8 cellular contexts compared by ENCODE assay signal in the genomic region with DNA sequence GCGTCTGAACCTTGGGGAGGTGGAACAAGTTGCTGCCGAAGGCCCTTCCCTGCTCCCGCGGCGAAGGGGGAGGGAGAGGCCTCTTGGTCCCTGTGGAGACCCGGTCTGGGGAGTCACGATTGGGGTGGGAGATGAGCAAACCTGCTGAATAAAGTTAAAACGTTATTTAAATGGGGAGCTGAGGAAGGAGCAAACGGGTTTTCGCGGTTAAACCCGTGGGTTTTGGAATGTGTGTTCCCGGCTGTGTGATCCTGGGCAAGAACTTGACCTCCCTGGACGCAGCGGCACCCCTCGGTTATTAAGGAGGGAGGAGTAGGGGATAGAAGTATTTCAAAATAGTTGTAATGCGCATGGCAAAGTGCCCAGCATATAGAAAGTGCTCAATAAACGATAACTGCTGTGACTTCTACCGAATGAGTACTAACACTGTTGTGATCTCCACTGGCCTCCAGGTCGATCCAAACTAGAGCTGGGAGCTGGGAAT. TPM values are rescaled to one million over a fixed set of nuclear protein-coding genes. Genes with fewer than 3 reads are reported as not detected.
A peak's percentile ranks its signal among the peaks of the same experiment; 100 is the strongest.
DNase-seq lines count a peak whose midpoint lies in the region; ATAC-seq and TF ChIP-seq lines count a peak whose summit lies in the region.

No MANE protein-coding gene starts in this region.

- no peak for DNase-seq in GM23338 (ENCODE audit: low spot score)
- no peak for DNase-seq in T-helper 17 cell
- no peak for DNase-seq in NCI-H345 treated with DMSO at 0.1 percent for 48 hours (lab: John Stamatoyannopoulos, UW; ENCODE audit: unreplicated experiment)

- H3K9me2 ChIP-seq in GM23338 (ENCODE audit: insufficient read depth): no peaks in the 10 kb centered on the region

- H4K20me1 ChIP-seq in GM23338 (replicated peaks; ENCODE audit: insufficient read depth): no peaks in the 10 kb centered on the region

- H3K9me3 ChIP-seq in T-helper 17 cell (ENCODE audit: control insufficient read depth, low read length, poor library complexity, severe bottlenecking) (no peaks in the 10 kb centered on the region), gastroesophageal sphincter (no peaks in the 10 kb centered on the region), skeletal muscle satellite cell (replicated peaks; ENCODE audit: low read length) (no peaks in the 10 kb centered on the region)

- H3K27me3 Mint-ChIP-seq in GM23338 (ENCODE audit: insufficient read depth, low read depth, poor library complexity): peaks cover 73% of the 10 kb centered on the region
- H3K27me3 Mint-ChIP-seq in T-helper 17 cell: peaks cover 29% of the 10 kb centered on the region

- H3K4me3 ChIP-seq in GM23338 (peak overlapping the region; percentile 65), gastroesophageal sphincter (peak overlapping the region; percentile 35 to 56), skeletal muscle satellite cell (ENCODE audit: low read length) (peak overlapping the region; percentile 69)

- H3K4me2 ChIP-seq in GM23338 (peak overlapping the region; percentile 87), skeletal muscle satellite cell (ENCODE audit: low read length) (peak overlapping the region; percentile 95)

- WGBS in gastroesophageal sphincter (ENCODE audit: low coverage in 1 of 2), 2 donors: 38 to 40% methylated on average over 11 to 14 of the region's 20 CpGs

- TF ChIP-seq POLR2A in gastroesophageal sphincter (IDR thresholded peaks at IDR 0.05): no peak

- no peak overlapping the region for H3K27ac ChIP-seq in GM23338 (ENCODE audit: low read depth)
- H3K27ac ChIP-seq in gastroesophageal sphincter: peak overlapping the region in 3 of 4 donors; percentile 56 to 78 (median 60)

- peaks cover 3% of the 10 kb centered on the region; the same call in 1 of the 3 replicates for H3K9me3 Mint-ChIP-seq in GM23338

- TF ChIP-seq CTCF in GM23338 (conservative IDR thresholded peaks at IDR 0.05; ENCODE audit: low read depth in 2 of 2) (no peak), gastroesophageal sphincter (IDR thresholded peaks at IDR 0.05) (no peak)

- no peak overlapping the region for H3K27ac Mint-ChIP-seq in GM23338
- peak overlapping the region; percentile 6 for H3K27ac Mint-ChIP-seq in T-helper 17 cell

- ATAC-seq in GM23338 (no peak), T-helper 17 cell (no peak), gastroesophageal sphincter (no peak), GM18502 (IDR thresholded peaks at IDR 0.05; ENCODE audit: poor library complexity, unreplicated experiment) (no peak), HG02852 (IDR thresholded peaks at IDR 0.05; ENCODE audit: unreplicated experiment) (no peak), GM18517 (IDR thresholded peaks at IDR 0.05; ENCODE audit: unreplicated experiment) (no peak)

- H3K36me3 ChIP-seq in GM23338 (ENCODE audit: insufficient read depth): no peaks in the 10 kb centered on the region
- H3K36me3 ChIP-seq in gastroesophageal sphincter: no peaks in the 10 kb centered on the region
- H3K36me3 ChIP-seq in skeletal muscle satellite cell (ENCODE audit: insufficient read depth, low read length): no peaks in the 10 kb centered on the region

- H2AFZ ChIP-seq in GM23338: peak overlapping the region; percentile 88; the same call in 1 of the 2 replicates

- H3K4me1 Mint-ChIP-seq in GM23338 (peaks cover 48% of the 10 kb centered on the region), T-helper 17 cell (peaks cover 15% of the 10 kb centered on the region)

- H3K4me1 ChIP-seq in GM23338 (ENCODE audit: insufficient read depth) (peaks cover 41% of the 10 kb centered on the region), gastroesophageal sphincter (peaks cover 0 to 33% (median 10%) of the 10 kb centered on the region in 3 donors), skeletal muscle satellite cell (ENCODE audit: control insufficient read depth, insufficient read depth, low read length) (peaks cover 20% of the 10 kb centered on the region)

- H3K27me3 ChIP-seq in GM23338 (ENCODE audit: insufficient read depth): peaks cover 93% of the 10 kb centered on the region
- H3K27me3 ChIP-seq in gastroesophageal sphincter: peaks cover 19% of the 10 kb centered on the region
- peaks cover 29% of the 10 kb centered on the region for H3K27me3 ChIP-seq in skeletal muscle satellite cell (ENCODE audit: control insufficient read depth, insufficient read depth, low read length)

- H3K79me2 ChIP-seq in GM23338 (replicated peaks; ENCODE audit: insufficient read depth): no peaks in the 10 kb centered on the region

- peaks cover 9% of the 10 kb centered on the region; the same call in 1 of the 2 replicates for H3F3A ChIP-seq in GM23338 (replicated peaks; ENCODE audit: low read depth)

- H3K36me3 Mint-ChIP-seq in GM23338 (ENCODE audit: low read depth): no peaks in the 10 kb centered on the region
- no peaks in the 10 kb centered on the region for H3K36me3 Mint-ChIP-seq in T-helper 17 cell (ENCODE audit: low read depth)

- peak overlapping the region; percentile 73 for H3K4me3 Mint-ChIP-seq in GM23338
- H3K4me3 Mint-ChIP-seq in T-helper 17 cell: peak overlapping the region; percentile 65

- TF ChIP-seq EP300 in gastroesophageal sphincter (IDR thresholded peaks at IDR 0.05): no peak

- no peak overlapping the region for H3K9ac ChIP-seq in skeletal muscle satellite cell (ENCODE audit: low read depth, low read length)

TF ChIP-seq in GM23338, 12 proteins besides CTCF, POLR2A, EP300 and RAD21:
- TF ChIP-seq STAT1 (IDR thresholded peaks at IDR 0.05; ENCODE audit: unreplicated experiment) (no peak), EZH2 (IDR thresholded peaks at IDR 0.05; ENCODE audit: low read depth, unreplicated experiment) (peak; percentile 74)

RNA-seq across cellular contexts. Expression of a gene that starts 3.4 kb away (rescaled TPM):
- 0.08 and 0.24 TPM in 2 replicates for total RNA-seq in GM23338 (2014; rRNA removed; shearing (Covaris generic))
- polyA plus RNA-seq in GM23338 (2016; fragmentation: Nextera tagmentation; extraction: Ambion mirVana): 0.39 and 0.45 TPM in 2 replicates
- not detected for total RNA-seq in T-helper 17 cell
- total RNA-seq in gastroesophageal sphincter: 10 to 100 TPM in 1 of 4 donors, 1 to 10 TPM in 3; 3.4 to 12.5 (median 7.7) TPM
- not detected in 2 replicates for total RNA-seq in skeletal muscle satellite cell (2012; rRNA removed)

RNA-seq across cellular contexts. Expression of a gene that starts 6.5 kb away (rescaled TPM):
- not detected in 2 replicates for total RNA-seq in GM23338 (2014; rRNA removed; shearing (Covaris generic))
- not detected in 2 replicates for polyA plus RNA-seq in GM23338 (2016; fragmentation: Nextera tagmentation; extraction: Ambion mirVana)
- total RNA-seq in T-helper 17 cell (not detected), gastroesophageal sphincter (not detected)
- not detected in 2 replicates for total RNA-seq in skeletal muscle satellite cell (2012; rRNA removed)

RNA-seq across cellular contexts. Expression of a gene that starts 7.4 kb away (rescaled TPM):
- 26.2 and 32.6 TPM in 2 replicates for total RNA-seq in GM23338 (2014; rRNA removed; shearing (Covaris generic))
- 108 and 115 TPM in 2 replicates for polyA plus RNA-seq in GM23338 (2016; fragmentation: Nextera tagmentation; extraction: Ambion mirVana)
- total RNA-seq in T-helper 17 cell (10 to 100 TPM; 15.6 to 15.9 TPM), gastroesophageal sphincter (10 to 100 TPM in 3 of 4 donors, 1 to 10 TPM in 1; 5.0 to 22.8 (median 16.6) TPM)
- 37.3 and 58.3 TPM in 2 replicates for total RNA-seq in skeletal muscle satellite cell (2012; rRNA removed)

RNA-seq across cellular contexts. Expression of a gene that starts 9.4 kb away (rescaled TPM):
- not detected in 2 replicates for total RNA-seq in GM23338 (2014; rRNA removed; shearing (Covaris generic))
- 0.68 and 1.1 TPM in 2 replicates for polyA plus RNA-seq in GM23338 (2016; fragmentation: Nextera tagmentation; extraction: Ambion mirVana)
- not detected for total RNA-seq in T-helper 17 cell
- total RNA-seq in gastroesophageal sphincter: not detected
- total RNA-seq in skeletal muscle satellite cell (2012; rRNA removed): not detected in 2 replicates

RNA-seq across cellular contexts. Expression of a gene that starts 15.0 kb away (rescaled TPM):
- total RNA-seq in GM23338 (2014; rRNA removed; shearing (Covaris generic)): 11.3 and 12.5 TPM in 2 replicates
- polyA plus RNA-seq in GM23338 (2016; fragmentation: Nextera tagmentation; extraction: Ambion mirVana): 9.7 and 9.8 TPM in 2 replicates
- total RNA-seq in T-helper 17 cell: 1 to 10 TPM; 3.8 to 5.4 TPM
- 1 to 10 TPM in 2 of 4 donors, under 1 TPM in 1, not detected in 1; 0.81 to 1.7 (median 1.1) TPM for total RNA-seq in gastroesophageal sphincter
- not detected in 2 replicates for total RNA-seq in skeletal muscle satellite cell (2012; rRNA removed)
